8 cellular contexts compared by ENCODE assay signal in the genomic region with DNA sequence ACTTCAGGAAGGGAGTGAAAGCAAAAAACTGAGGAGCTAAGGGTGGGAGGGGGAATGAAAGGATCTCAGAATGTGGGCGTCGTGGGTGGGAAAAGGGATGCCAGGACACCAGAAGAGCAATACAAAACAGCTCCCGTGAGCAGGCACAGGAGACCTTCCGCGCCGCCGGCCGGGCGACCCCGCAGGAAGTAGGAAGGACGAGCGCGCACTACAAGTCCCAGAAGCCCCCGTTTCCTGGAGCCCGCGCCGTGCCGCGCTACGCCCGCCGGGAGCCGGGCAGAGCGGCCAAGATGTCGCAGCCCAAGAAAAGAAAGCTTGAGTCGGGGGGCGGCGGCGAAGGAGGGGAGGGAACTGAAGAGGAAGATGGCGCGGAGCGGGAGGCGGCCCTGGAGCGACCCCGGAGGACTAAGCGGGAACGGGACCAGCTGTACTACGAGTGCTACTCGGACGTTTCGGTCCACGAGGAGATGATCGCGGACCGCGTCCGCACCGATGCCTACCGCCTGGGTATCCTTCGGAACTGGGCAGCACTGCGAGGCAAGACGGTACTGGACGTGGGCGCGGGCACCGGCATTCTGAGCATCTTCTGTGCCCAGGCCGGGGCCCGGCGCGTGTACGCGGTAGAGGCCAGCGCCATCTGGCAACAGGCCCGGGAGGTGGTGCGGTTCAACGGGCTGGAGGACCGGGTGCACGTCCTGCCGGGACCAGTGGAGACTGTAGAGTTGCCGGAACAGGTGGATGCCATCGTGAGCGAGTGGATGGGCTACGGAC. TPM values are rescaled to one million over a fixed set of nuclear protein-coding genes. Genes with fewer than 3 reads are reported as not detected.
DNase-seq lines count a peak whose midpoint lies in the region; ATAC-seq and TF ChIP-seq lines count a peak whose summit lies in the region.

A gene (plus strand): TSS at position 249 of the 771 bp plus-strand sequence. CDS start 42 bp downstream, at position 291.

- TF ChIP-seq POLR2A in adrenal gland (IDR thresholded peaks at IDR 0.05), result peak; percentile 37 to 49

- no peaks in the 10 kb centered on the region for H3K27me3 Mint-ChIP-seq in T-cell

- CTCF ChIA-PET in T-cell (lab: Charles Lee), result no interaction called here

- H3K27ac ChIP-seq in adrenal gland (peak within 1 kb of the TSS in 4 of 5 donors; percentile 30 to 85 (median 82)), heart right ventricle (peak within 1 kb of the TSS; percentile 8 to 90 (median 84)), upper lobe of right lung (peak within 1 kb of the TSS; percentile 86)

- WGBS in adrenal gland, 4 donors, result 0 to 1% (median 0%) methylated on average over 33 to 73 of the region's 73 CpGs
- WGBS in heart right ventricle, 2 donors, result 0% methylated on average over 73 of the region's 73 CpGs

- H3K4me3 Mint-ChIP-seq in T-cell, result peak within 1 kb of the TSS; percentile 99

- H3K27me3 ChIP-seq in adrenal gland (no peaks in the 10 kb centered on the region), heart right ventricle (no peaks in the 10 kb centered on the region), upper lobe of right lung (no peaks in the 10 kb centered on the region)

- H3K4me1 ChIP-seq in adrenal gland (replicated peaks in 1 of 2) (peaks cover 4 to 11% of the 10 kb centered on the region in 2 donors), heart right ventricle (peaks cover 0 to 23% (median 9%) of the 10 kb centered on the region in 9 donors), upper lobe of right lung (peaks cover 15% of the 10 kb centered on the region)

- TF ChIP-seq CTCF in GM12874 (IDR thresholded peaks at IDR 0.05; ENCODE audit: insufficient read depth, low read depth, low read length) (0 out of 2 replicates have a peak, but pooled peaks have one; percentile 3), adrenal gland (IDR thresholded peaks at IDR 0.05) (no peak), heart right ventricle (IDR thresholded peaks at IDR 0.05) (peak in 1 of 9 donors; percentile 9), upper lobe of right lung (IDR thresholded peaks at IDR 0.05) (no peak)

- DNase-seq in NCI-H1105 treated with DMSO at 0.1 percent for 48 hours (lab: John Stamatoyannopoulos, UW), result peak; percentile 91
- DNase-seq in T-cell, result peak; percentile 65 to 87 (median 77)
- peak; percentile 72 to 86 (median 78) for DNase-seq in adrenal gland
- DNase-seq in heart right ventricle, result peak; percentile 82 to 87
- peak; percentile 94 for DNase-seq in posterior vena cava (ENCODE audit: low spot score)
- peak; percentile 93 for DNase-seq in upper lobe of right lung

- H3K36me3 ChIP-seq in adrenal gland (replicated peaks in 1 of 2) (no peaks in the 10 kb centered on the region), heart right ventricle (peaks cover 0 to 20% (median 3%) of the 10 kb centered on the region in 9 donors), upper lobe of right lung (peaks cover 13% of the 10 kb centered on the region)

- intact Hi-C loops in adrenal gland (cut with DNase I) (no loop called here), heart right ventricle (cut with DNase I) (no loop called here), posterior vena cava (cut with DNase I) (no loop called here), upper lobe of right lung (cut with DNase I) (no loop called here)

- POLR2A ChIA-PET in T-cell (lab: Charles Lee), result no interaction called here

- H3K4me3 ChIP-seq in adrenal gland, result peak within 1 kb of the TSS; percentile 56 to 92 (median 60)
- H3K4me3 ChIP-seq in heart right ventricle, result peak within 1 kb of the TSS; percentile 51 to 99 (median 92)
- H3K4me3 ChIP-seq in upper lobe of right lung, result peak within 1 kb of the TSS; percentile 74

- peak within 1 kb of the TSS; percentile 91 to 96 for H3K27ac Mint-ChIP-seq in T-cell

- H3K4me1 Mint-ChIP-seq in T-cell, result peaks cover 21 to 32% (median 27%) of the 10 kb centered on the region in 3 donors

- peaks cover 10% of the 10 kb centered on the region for H3K36me3 Mint-ChIP-seq in T-cell

- no peaks in the 10 kb centered on the region for H3K9me3 ChIP-seq in adrenal gland (replicated peaks in 1 of 3)
- no peaks in the 10 kb centered on the region for H3K9me3 ChIP-seq in heart right ventricle
- H3K9me3 ChIP-seq in upper lobe of right lung, result no peaks in the 10 kb centered on the region

- ATAC-seq in HG02678 (IDR thresholded peaks at IDR 0.05; ENCODE audit: unreplicated experiment) (peak; percentile 95), T-cell (replicated peaks in 1 of 4) (peak; percentile 95 to 96 (median 96)), heart right ventricle (peak; percentile 92 to 99 (median 97)), upper lobe of right lung (peak; percentile 98)

- H3K9me3 Mint-ChIP-seq in T-cell, result no peaks in the 10 kb centered on the region

RNA-seq across cellular contexts. Expression of the gene that starts here (rescaled TPM):
- total RNA-seq in T-cell (10 to 100 TPM in 3 of 5 donors, 1 to 10 TPM in 2; 7.2 to 20.0 (median 17.3) TPM), adrenal gland (10 to 100 TPM; 15.3 to 30.4 (median 19.2) TPM), heart right ventricle (1 to 10 TPM; 2.3 to 5.5 (median 4.0) TPM), posterior vena cava (1 to 10 TPM; 7.4 to 8.3 TPM), upper lobe of right lung (11.1 TPM)
- polyA plus RNA-seq in adrenal gland (10 to 100 TPM in 1 of 3 donors, 1 to 10 TPM in 2; 9.0 to 14.4 (median 9.7) TPM), heart right ventricle (1 to 10 TPM; 3.0 to 5.7 TPM)

Comparison
In these comparisons a context has a peak if more than half of its experiments do, and no peak if none do; other contexts are left out.
1. Peak in every context shown above with its lines: DNase-seq, ATAC-seq, H3K4me3 ChIP-seq and H3K27ac ChIP-seq.